14 cellular contexts compared by ENCODE assay signal in the genomic region with DNA sequence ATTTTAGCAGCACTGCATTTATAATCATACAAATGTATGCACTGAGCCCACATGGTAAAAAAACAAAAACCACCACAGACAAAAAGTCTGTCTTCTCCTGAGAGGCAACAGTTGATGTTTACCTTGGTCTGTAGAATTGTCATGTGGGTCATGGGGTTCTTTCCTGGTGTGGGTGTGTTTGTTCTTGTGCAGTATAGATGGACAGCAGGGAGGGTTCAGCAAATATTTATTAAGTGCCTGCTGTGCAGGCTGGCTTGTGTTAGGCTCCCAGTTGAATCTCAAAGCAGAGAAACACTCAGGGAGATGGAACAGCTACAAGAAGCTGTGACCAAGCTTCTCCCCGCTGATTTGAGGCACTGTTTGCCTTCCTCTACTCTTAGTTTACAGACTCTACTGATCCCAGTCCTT.
DNase-seq lines count a peak whose midpoint lies in the region; ATAC-seq, FAIRE-seq and TF ChIP-seq lines count a peak whose summit lies in the region.
"Had no signal": no experiment of that assay in that cellular context is flagged by ENCODE, and none has a peak within 500 bp of the region (broad histone marks: within the 10 kb centered on the region; RNA-seq: fewer than 3 reads in every experiment).

No MANE protein-coding gene starts in this region.

- no peak for DNase-seq in activated CD4-positive, alpha-beta T cell treated with anti-CD3 and anti-CD28 coated beads, Interleukin-2, amount 10 ng/mL, durations not matched to agents 24 days and 14 days
- DNase-seq in activated CD4-positive, alpha-beta T cell treated with anti-CD3 and anti-CD28 coated beads for 4 hours = no peak
- peak; percentile 79 to 87 for DNase-seq in NCI-H2081 (lab: John Stamatoyannopoulos, UW)
- no peak for DNase-seq in activated CD8-positive, alpha-beta T cell treated with anti-CD3 and anti-CD28 coated beads, Interleukin-2, amount 10 ng/mL, durations not matched to agents 7 days and 5 days
- DNase-seq in pancreas = no peak
- DNase-seq in stimulated activated CD4-positive, alpha-beta T cell treated with anti-CD3 and anti-CD28 coated beads, Interleukin-4, amount 100 ng/mL, for 4 hours = no peak
- no peak for DNase-seq in GM20000 (ENCODE audit: low spot score)
- DNase-seq: DND-41, foreskin keratinocyte, NCI-H446 treated with DMSO at 0.1 percent for 48 hours, psoas muscle had no signal

- no peaks in the 10 kb centered on the region for H3K27me3 Mint-ChIP-seq in activated CD4-positive, alpha-beta T cell treated with anti-CD3 and anti-CD28 coated beads, Interleukin-2, amount 10 ng/mL, durations not matched to agents 24 days and 14 days
- H3K27me3 Mint-ChIP-seq in activated CD8-positive, alpha-beta T cell treated with anti-CD3 and anti-CD28 coated beads, Interleukin-2, amount 10 ng/mL, durations not matched to agents 7 days and 5 days (ENCODE audit: low read depth) = no peaks in the 10 kb centered on the region

- no peaks in the 10 kb centered on the region for H3K4me1 ChIP-seq in pancreas
- H3K4me1 ChIP-seq: foreskin keratinocyte, psoas muscle had no signal

- peak overlapping the region; percentile 47 for H3K27ac Mint-ChIP-seq in activated CD4-positive, alpha-beta T cell treated with anti-CD3 and anti-CD28 coated beads, Interleukin-2, amount 10 ng/mL, durations not matched to agents 24 days and 14 days
- H3K27ac Mint-ChIP-seq in activated CD8-positive, alpha-beta T cell treated with anti-CD3 and anti-CD28 coated beads, Interleukin-2, amount 10 ng/mL, durations not matched to agents 7 days and 5 days = peak overlapping the region; percentile 4

- H3K36me3 Mint-ChIP-seq in activated CD4-positive, alpha-beta T cell treated with anti-CD3 and anti-CD28 coated beads, Interleukin-2, amount 10 ng/mL, durations not matched to agents 24 days and 14 days (ENCODE audit: low read depth) = peaks cover 61% of the 10 kb centered on the region
- peaks cover 49% of the 10 kb centered on the region for H3K36me3 Mint-ChIP-seq in activated CD8-positive, alpha-beta T cell treated with anti-CD3 and anti-CD28 coated beads, Interleukin-2, amount 10 ng/mL, durations not matched to agents 7 days and 5 days (ENCODE audit: low read depth)

- intact Hi-C loops in activated CD4-positive, alpha-beta T cell treated with anti-CD3 and anti-CD28 coated beads, Interleukin-2, amount 10 ng/mL, durations not matched to agents 24 days and 14 days (cut with micrococcal nuclease) = loop anchor here (5.0 kb wide), 1 partner anchor 43 kb away; no protein-coding TSS in a partner anchor
- intact Hi-C loops in pancreas (cut with DNase I) = loop anchor here in 1 of 3 donors (10.0 kb wide), 1 partner anchor 45 kb away; no protein-coding TSS in a partner anchor

- H3K9me3 ChIP-seq in pancreas = no peaks in the 10 kb centered on the region
- H3K9me3 ChIP-seq: psoas muscle had no signal

- H3K36me3 ChIP-seq in pancreas = peaks cover 0 to 2% (median 0%) of the 10 kb centered on the region in 3 donors

- ATAC-seq in activated CD8-positive, alpha-beta T cell treated with anti-CD3 and anti-CD28 coated beads, Interleukin-2, amount 10 ng/mL, durations not matched to agents 7 days and 5 days = no peak
- peak in 3 of 4 donors; percentile 77 to 86 (median 85) for ATAC-seq in pancreas
- no peak for ATAC-seq in GM18511 (IDR thresholded peaks at IDR 0.05; ENCODE audit: unreplicated experiment)
- ATAC-seq: foreskin keratinocyte, psoas muscle had no signal

- FAIRE-seq in pancreas (lab: Jason Lieb, UNC) = no peak
- FAIRE-seq: GM12891, TTC549 had no signal

- no peak overlapping the region for H3K4me3 ChIP-seq in pancreas
- H3K4me3 ChIP-seq: psoas muscle had no signal

- no peak overlapping the region for H3K4me3 Mint-ChIP-seq in activated CD4-positive, alpha-beta T cell treated with anti-CD3 and anti-CD28 coated beads, Interleukin-2, amount 10 ng/mL, durations not matched to agents 24 days and 14 days
- no peak overlapping the region for H3K4me3 Mint-ChIP-seq in activated CD8-positive, alpha-beta T cell treated with anti-CD3 and anti-CD28 coated beads, Interleukin-2, amount 10 ng/mL, durations not matched to agents 7 days and 5 days

- no peaks in the 10 kb centered on the region for H3K9me3 Mint-ChIP-seq in activated CD4-positive, alpha-beta T cell treated with anti-CD3 and anti-CD28 coated beads, Interleukin-2, amount 10 ng/mL, durations not matched to agents 24 days and 14 days
- H3K9me3 Mint-ChIP-seq in activated CD8-positive, alpha-beta T cell treated with anti-CD3 and anti-CD28 coated beads, Interleukin-2, amount 10 ng/mL, durations not matched to agents 7 days and 5 days (ENCODE audit: insufficient read depth) = no peaks in the 10 kb centered on the region

- no peak for TF ChIP-seq CTCF in pancreas (IDR thresholded peaks at IDR 0.05)
- no peak for TF ChIP-seq CTCF in GM20000 (IDR thresholded peaks at IDR 0.05; ENCODE audit: extremely low read depth, missing control alignments)

- POLR2A ChIA-PET in activated CD8-positive, alpha-beta T cell treated with anti-CD3 and anti-CD28 coated beads, Interleukin-2, amount 10 ng/mL, durations not matched to agents 7 days and 5 days (lab: Charles Lee) = no interaction called here

- H3K27ac ChIP-seq in pancreas = no peak overlapping the region
- H3K27ac ChIP-seq: foreskin keratinocyte, psoas muscle had no signal

- 30 to 47% methylated on average over 1 of the region's 1 CpG for WGBS in pancreas, 2 donors

- CTCF ChIA-PET in activated CD8-positive, alpha-beta T cell treated with anti-CD3 and anti-CD28 coated beads, Interleukin-2, amount 10 ng/mL, durations not matched to agents 7 days and 5 days (lab: Charles Lee) = no interaction called here

- H3K27me3 ChIP-seq in pancreas = no peaks in the 10 kb centered on the region
- H3K27me3 ChIP-seq: foreskin keratinocyte had no signal

- H3K4me1 Mint-ChIP-seq in activated CD4-positive, alpha-beta T cell treated with anti-CD3 and anti-CD28 coated beads, Interleukin-2, amount 10 ng/mL, durations not matched to agents 24 days and 14 days = peaks cover 30% of the 10 kb centered on the region
- H3K4me1 Mint-ChIP-seq in activated CD8-positive, alpha-beta T cell treated with anti-CD3 and anti-CD28 coated beads, Interleukin-2, amount 10 ng/mL, durations not matched to agents 7 days and 5 days (ENCODE audit: low read depth) = peaks cover 26% of the 10 kb centered on the region

Comparison
In these comparisons a context has a peak if more than half of its experiments do, and no peak if none do; other contexts are left out.
1. DNase-seq: peak in NCI-H2081 (2 of 2); none in activated CD4-positive, alpha-beta T cell treated with anti-CD3 and anti-CD28 coated beads, Interleukin-2, amount 10 ng/mL, durations not matched to agents 24 days and 14 days (single experiment), activated CD4-positive, alpha-beta T cell treated with anti-CD3 and anti-CD28 coated beads for 4 hours (0 of 2), activated CD8-positive, alpha-beta T cell treated with anti-CD3 and anti-CD28 coated beads, Interleukin-2, amount 10 ng/mL, durations not matched to agents 7 days and 5 days (single experiment), pancreas (0 of 6), stimulated activated CD4-positive, alpha-beta T cell treated with anti-CD3 and anti-CD28 coated beads, Interleukin-4, amount 100 ng/mL, for 4 hours (0 of 2) and GM20000 (single experiment).
2. ATAC-seq: peak in pancreas (3 of 4); none in activated CD8-positive, alpha-beta T cell treated with anti-CD3 and anti-CD28 coated beads, Interleukin-2, amount 10 ng/mL, durations not matched to agents 7 days and 5 days (single experiment) and GM18511 (single experiment).